In the genomic region with DNA sequence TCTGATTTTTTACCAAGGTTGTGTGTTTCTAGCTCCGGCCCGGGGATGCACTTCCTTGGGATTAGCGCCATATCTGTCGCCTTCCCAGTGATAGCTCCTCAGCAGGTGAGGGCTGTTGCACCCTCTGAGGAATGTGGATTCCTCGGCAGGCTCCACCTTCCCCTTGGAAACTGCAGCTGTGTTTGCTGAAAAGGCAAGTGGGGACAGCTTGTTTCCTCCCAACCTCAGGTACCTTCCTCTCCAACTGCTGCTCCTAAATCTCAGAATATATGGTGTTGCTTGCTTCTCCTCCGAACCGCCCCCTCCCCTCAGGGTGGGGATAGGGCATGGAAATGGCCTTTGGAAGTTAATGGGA, we compare ENCODE assay signal across 8 cellular contexts. TPM values are rescaled to one million over a fixed set of nuclear protein-coding genes. Genes with fewer than 3 reads are reported as not detected.
DNase-seq lines count a peak whose midpoint lies in the region; ATAC-seq and TF ChIP-seq lines count a peak whose summit lies in the region.

No MANE protein-coding gene starts in this region.

- peak overlapping the region in 4 of 5 experiments; percentile 80 to 93 (median 86) for H3K27ac Mint-ChIP-seq in brain
- H3K27ac Mint-ChIP-seq in type B pancreatic cell, result peak overlapping the region; percentile 75

- no peak for DNase-seq in right cardiac atrium
- no peak for DNase-seq in Right ventricle myocardium inferior (ENCODE audit: missing footprints)
- DNase-seq in left kidney (ENCODE audit: low read depth, low spot score), result peak; percentile 51
- no peak for DNase-seq in type B pancreatic cell (ENCODE audit: extremely low spot score, unreplicated experiment)
- no peak for DNase-seq in MG63
- no peak for DNase-seq in ureter (ENCODE audit: low spot score)

- H3K4me1 Mint-ChIP-seq in brain (peaks cover 27% of the 10 kb centered on the region), type B pancreatic cell (ENCODE audit: unreplicated experiment) (peaks cover 10% of the 10 kb centered on the region)

- no peak for ATAC-seq in right cardiac atrium
- no peak for ATAC-seq in Right ventricle myocardium inferior
- ATAC-seq in GM19467 (IDR thresholded peaks at IDR 0.05; ENCODE audit: unreplicated experiment), result no peak

- H3K4me3 Mint-ChIP-seq in brain, result peak overlapping the region; percentile 92 to 96 (median 96)
- H3K4me3 Mint-ChIP-seq in type B pancreatic cell, result peak overlapping the region; percentile 94

- WGBS in right cardiac atrium, result 54% methylated on average over 7 of the region's 7 CpGs

- H3K27me3 Mint-ChIP-seq in brain (peaks cover 32% of the 10 kb centered on the region), type B pancreatic cell (peaks cover 51% of the 10 kb centered on the region)

- no peaks in the 10 kb centered on the region for H3K36me3 ChIP-seq in MG63

- no peaks in the 10 kb centered on the region for H3K9me3 ChIP-seq in right cardiac atrium (ENCODE audit: control insufficient read depth, low read length)
- H3K9me3 ChIP-seq in MG63, result no peaks in the 10 kb centered on the region

- H3K36me3 Mint-ChIP-seq in brain (peaks cover 7% of the 10 kb centered on the region), type B pancreatic cell (peaks cover 4% of the 10 kb centered on the region)

- H3K4me3 ChIP-seq in right cardiac atrium (ENCODE audit: low read length) (peak overlapping the region; percentile 79), MG63 (no peak overlapping the region)

- H3K27me3 ChIP-seq in right cardiac atrium (ENCODE audit: control insufficient read depth, insufficient read depth) (no peaks in the 10 kb centered on the region), MG63 (no peaks in the 10 kb centered on the region)

- no peaks in the 10 kb centered on the region for H3K4me1 ChIP-seq in right cardiac atrium (ENCODE audit: control insufficient read depth, insufficient read depth, low read length)

- H3K9me3 Mint-ChIP-seq in brain, result peaks cover 0 to 5% (median 0%) of the 10 kb centered on the region in 5 experiments
- H3K9me3 Mint-ChIP-seq in type B pancreatic cell, result no peaks in the 10 kb centered on the region

- TF ChIP-seq CTCF in brain (conservative IDR thresholded peaks at IDR 0.05) (no peak), type B pancreatic cell (conservative IDR thresholded peaks at IDR 0.05) (no peak)

- no peak overlapping the region for H3K27ac ChIP-seq in right cardiac atrium (ENCODE audit: low read length)

- intact Hi-C loops in right cardiac atrium (cut with DNase I) (loop anchor here in 1 of 4 donors (5.0 kb wide), 1 partner anchor 56 kb away; no protein-coding TSS in a partner anchor), Right ventricle myocardium inferior (cut with DNase I) (loop anchor here (2.0 kb wide), 2 partner anchors 57 to 109 kb away; no protein-coding TSS in a partner anchor)

RNA-seq across cellular contexts. Expression of a gene that starts 1.3 kb away (rescaled TPM):
- total RNA-seq in right cardiac atrium, result 1 to 10 TPM; 1.1 to 2.1 (median 1.6) TPM
- polyA plus RNA-seq in right cardiac atrium, result 1.1 TPM
- total RNA-seq in Right ventricle myocardium inferior, result 3.2 TPM
- 4.6 TPM for polyA plus RNA-seq in brain (ENCODE audit: insufficient read depth, low read depth, low replicate concordance)
- total RNA-seq in type B pancreatic cell (ENCODE audit: low replicate concordance), result 6.0 and 16.2 TPM in 2 replicates
- 0.42 and 1.3 TPM in 2 replicates for total RNA-seq in MG63 (2014; rRNA removed; shearing (Covaris generic); ENCODE audit: low replicate concordance)
- 5.0 TPM for total RNA-seq in ureter
